15 cellular contexts compared by ENCODE assay signal in the genomic region with DNA sequence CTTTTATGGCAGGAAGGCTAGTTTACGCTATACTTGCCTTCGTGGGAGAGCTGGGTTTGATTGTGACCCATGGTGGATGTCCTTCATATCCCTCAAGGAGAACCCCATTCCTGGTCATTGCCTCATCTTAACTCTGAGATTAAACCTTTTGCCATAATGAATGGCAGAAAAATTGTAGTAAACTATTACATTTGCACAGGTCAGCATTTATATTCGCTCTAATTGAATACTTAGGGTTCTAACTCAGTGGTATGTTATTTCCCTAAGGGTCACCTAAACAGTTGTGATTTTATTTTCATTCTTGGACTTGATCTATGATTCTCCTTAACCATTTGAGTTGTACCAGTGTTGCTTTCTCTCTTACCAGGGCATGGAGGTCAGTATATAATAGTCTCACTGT. TPM values are rescaled to one million over a fixed set of nuclear protein-coding genes. Genes with fewer than 3 reads are reported as not detected.
DNase-seq lines count a peak whose midpoint lies in the region; ATAC-seq and TF ChIP-seq lines count a peak whose summit lies in the region.
"Had no signal": no experiment of that assay in that cellular context is flagged by ENCODE, and none has a peak within 500 bp of the region (broad histone marks: within the 10 kb centered on the region; RNA-seq: fewer than 3 reads in every experiment).

No MANE protein-coding gene starts in this region.

- no peak overlapping the region for H2AK5ac ChIP-seq in trophoblast cell (ENCODE audit: low read length)

- intact Hi-C loops in CD4-positive, alpha-beta memory T cell (cut with micrococcal nuclease): no loop called here
- intact Hi-C loops in natural killer cell (cut with micrococcal nuclease): no loop called here

- no peak overlapping the region for H3K18ac ChIP-seq in trophoblast cell (ENCODE audit: low read length)

- no peak for DNase-seq in CD4-positive, alpha-beta memory T cell
- DNase-seq in HL-60 (ENCODE audit: low read depth in 1 of 2, low spot score in 1 of 2) (no peak), natural killer cell (no peak), DMS79 (lab: John Stamatoyannopoulos, UW) (no peak), erythroblast (lab: John Stamatoyannopoulos, UW) (no peak), trophoblast cell (no peak)
- no peak for DNase-seq in activated naive CD8-positive, alpha-beta T cell treated with anti-CD3 and anti-CD28 coated beads, Interleukin-2, amount 10 ng/mL, durations not matched to agents 7 days and 5 days
- DNase-seq: heart left ventricle; kidney glomerular epithelial cell; NCI-H2029; NCI-H774; stimulated activated CD4-positive, alpha-beta T cell treated with anti-CD3 and anti-CD28 coated beads, Interleukin-1b, Interleukin-23, amount 100 ng/mL, for 48 hours; T1000 had no signal

- CTCF ChIA-PET in CD4-positive, alpha-beta memory T cell (lab: Charles Lee; ENCODE audit: partially characterized antibody): interaction anchor here (2.8 to 4.9 kb wide), 2 partner anchors 12 to 20 kb away, joined by 19 to 33 read pairs; partner anchors contain the start of gene PDK3

- no peak overlapping the region for H4K12ac ChIP-seq in trophoblast cell (ENCODE audit: low read depth, low read length)

- no peaks in the 10 kb centered on the region for H3K79me2 ChIP-seq in trophoblast cell (ENCODE audit: control insufficient read depth, insufficient read depth, low read length, poor library complexity)

- no peaks in the 10 kb centered on the region for H3K36me3 Mint-ChIP-seq in CD4-positive, alpha-beta memory T cell
- H3K36me3 Mint-ChIP-seq in activated naive CD8-positive, alpha-beta T cell treated with anti-CD3 and anti-CD28 coated beads, Interleukin-2, amount 10 ng/mL, durations not matched to agents 7 days and 5 days: peaks cover 11% of the 10 kb centered on the region
- no peaks in the 10 kb centered on the region for H3K36me3 Mint-ChIP-seq in natural killer cell

- H3K14ac ChIP-seq in trophoblast cell (ENCODE audit: low read length): no peak overlapping the region

- H3K9me3 ChIP-seq in CD4-positive, alpha-beta memory T cell (ENCODE audit: control insufficient read depth in 1 of 2, low read length in 2 of 2): no peaks in the 10 kb centered on the region
- no peaks in the 10 kb centered on the region for H3K9me3 ChIP-seq in trophoblast cell (ENCODE audit: insufficient read depth, low read depth, low read length)
- H3K9me3 ChIP-seq: heart left ventricle had no signal

- no peak overlapping the region for H3K23ac ChIP-seq in trophoblast cell (ENCODE audit: low read length)

- peaks cover 45 to 90% (median 69%) of the 10 kb centered on the region in 4 donors for H3K4me1 Mint-ChIP-seq in CD4-positive, alpha-beta memory T cell
- H3K4me1 Mint-ChIP-seq in activated naive CD8-positive, alpha-beta T cell treated with anti-CD3 and anti-CD28 coated beads, Interleukin-2, amount 10 ng/mL, durations not matched to agents 7 days and 5 days: peaks cover 35% of the 10 kb centered on the region
- peaks cover 55 to 62% of the 10 kb centered on the region in 2 donors for H3K4me1 Mint-ChIP-seq in natural killer cell

- no peak overlapping the region for H3K4me2 ChIP-seq in trophoblast cell (ENCODE audit: low read length)

- no peak for TF ChIP-seq POLR2A in erythroblast (IDR thresholded peaks at IDR 0.05; ENCODE audit: low read length)

- H3K79me1 ChIP-seq in trophoblast cell (ENCODE audit: low read length): no peaks in the 10 kb centered on the region

- no peak overlapping the region for H2BK120ac ChIP-seq in trophoblast cell (ENCODE audit: insufficient read depth, low read length, poor library complexity)

- H3K27me3 Mint-ChIP-seq in CD4-positive, alpha-beta memory T cell: no peaks in the 10 kb centered on the region
- H3K27me3 Mint-ChIP-seq in activated naive CD8-positive, alpha-beta T cell treated with anti-CD3 and anti-CD28 coated beads, Interleukin-2, amount 10 ng/mL, durations not matched to agents 7 days and 5 days: no peaks in the 10 kb centered on the region
- no peaks in the 10 kb centered on the region for H3K27me3 Mint-ChIP-seq in natural killer cell (ENCODE audit: low read depth in 2 of 2)

- H3K27ac Mint-ChIP-seq in CD4-positive, alpha-beta memory T cell: peak overlapping the region; percentile 86 to 97 (median 92)
- peak overlapping the region; percentile 95 for H3K27ac Mint-ChIP-seq in activated naive CD8-positive, alpha-beta T cell treated with anti-CD3 and anti-CD28 coated beads, Interleukin-2, amount 10 ng/mL, durations not matched to agents 7 days and 5 days
- H3K27ac Mint-ChIP-seq in natural killer cell: peak overlapping the region; percentile 95 to 96

- POLR2A ChIA-PET in CD4-positive, alpha-beta memory T cell (lab: Charles Lee; ENCODE audit: partially characterized antibody): interaction anchor here (1.4 to 5.0 kb wide), 3 partner anchors 13 to 695 kb away, joined by 9 to 117 read pairs (median 23); partner anchors contain the start of genes PDK3 and SAT1
- POLR2A ChIA-PET in activated naive CD8-positive, alpha-beta T cell treated with anti-CD3 and anti-CD28 coated beads, Interleukin-2, amount 10 ng/mL, durations not matched to agents 7 days and 5 days (lab: Charles Lee): interaction anchor here (1.2 to 5.6 kb wide), 2 partner anchors 13 to 15 kb away, joined by 3 to 46 read pairs; partner anchors contain the start of gene PDK3

- no peak for TF ChIP-seq CTCF in HL-60 (IDR thresholded peaks at IDR 0.05; ENCODE audit: insufficient read depth, low read length)
- TF ChIP-seq CTCF in natural killer cell (IDR thresholded peaks at IDR 0.05): no peak

- H3K27ac ChIP-seq in CD4-positive, alpha-beta memory T cell (ENCODE audit: low read depth, low read length): peak overlapping the region; percentile 82
- H3K27ac ChIP-seq in HL-60 (replicated peaks) (peak overlapping the region; percentile 58), trophoblast cell (ENCODE audit: low read depth, low read length) (no peak overlapping the region)

- no peaks in the 10 kb centered on the region for H3K27me3 ChIP-seq in CD4-positive, alpha-beta memory T cell (ENCODE audit: insufficient read depth, low read length)
- no peaks in the 10 kb centered on the region for H3K27me3 ChIP-seq in HL-60 (ENCODE audit: insufficient read depth, poor library complexity, severe bottlenecking)
- no peaks in the 10 kb centered on the region for H3K27me3 ChIP-seq in trophoblast cell (ENCODE audit: insufficient read depth, low read length)

- H3K4me3 ChIP-seq in CD4-positive, alpha-beta memory T cell (ENCODE audit: low read length in 2 of 2): peak overlapping the region in 1 of 2 donors; percentile 37
- H3K4me3 ChIP-seq in HL-60 (replicated peaks; ENCODE audit: insufficient read depth, low read length): no peak overlapping the region
- H3K4me3 ChIP-seq in trophoblast cell (ENCODE audit: low read depth, low read length): no peak overlapping the region
- H3K4me3 ChIP-seq: coronary artery had no signal

- H4K8ac ChIP-seq in trophoblast cell (ENCODE audit: low read depth, low read length): no peak overlapping the region

- WGBS in trophoblast cell (ENCODE audit: extremely low coverage, insufficient coverage, insufficient read length): no CpG with 5 or more reads among the region's 3 CpGs

- no peak overlapping the region for H2BK5ac ChIP-seq in trophoblast cell (ENCODE audit: low read depth, low read length, poor library complexity)

- ATAC-seq in activated naive CD8-positive, alpha-beta T cell treated with anti-CD3 and anti-CD28 coated beads, Interleukin-2, amount 10 ng/mL, durations not matched to agents 7 days and 5 days (ENCODE audit: low read depth): no peak
- no peak for ATAC-seq in natural killer cell
- ATAC-seq: esophagus mucosa had no signal

- H3K4me1 ChIP-seq in CD4-positive, alpha-beta memory T cell (ENCODE audit: insufficient read depth, low read length): peaks cover 84% of the 10 kb centered on the region
- H3K4me1 ChIP-seq in trophoblast cell (ENCODE audit: control insufficient read depth in 1 of 2, insufficient read depth in 2 of 2, low read length in 2 of 2): no peaks in the 10 kb centered on the region

- no peak overlapping the region for H4K91ac ChIP-seq in trophoblast cell (ENCODE audit: low read depth, low read length)

- peak overlapping the region in 5 of 8 donors; percentile 14 to 81 (median 69) for H3K4me3 Mint-ChIP-seq in CD4-positive, alpha-beta memory T cell
- peak overlapping the region; percentile 81 for H3K4me3 Mint-ChIP-seq in activated naive CD8-positive, alpha-beta T cell treated with anti-CD3 and anti-CD28 coated beads, Interleukin-2, amount 10 ng/mL, durations not matched to agents 7 days and 5 days
- H3K4me3 Mint-ChIP-seq in natural killer cell: peak overlapping the region; percentile 84

- H3K9me3 Mint-ChIP-seq in CD4-positive, alpha-beta memory T cell: no peaks in the 10 kb centered on the region
- H3K9me3 Mint-ChIP-seq in activated naive CD8-positive, alpha-beta T cell treated with anti-CD3 and anti-CD28 coated beads, Interleukin-2, amount 10 ng/mL, durations not matched to agents 7 days and 5 days: peaks cover 2% of the 10 kb centered on the region
- no peaks in the 10 kb centered on the region for H3K9me3 Mint-ChIP-seq in natural killer cell

- no peaks in the 10 kb centered on the region for H3K36me3 ChIP-seq in CD4-positive, alpha-beta memory T cell (ENCODE audit: insufficient read depth, low read length)
- H3K36me3 ChIP-seq in trophoblast cell (ENCODE audit: control insufficient read depth in 1 of 2, insufficient read depth in 2 of 2, low read length in 2 of 2): no peaks in the 10 kb centered on the region
- H3K36me3 ChIP-seq: heart left ventricle had no signal

- no peak overlapping the region for H3K4ac ChIP-seq in trophoblast cell (ENCODE audit: low read depth, low read length)

- no peak overlapping the region for H2BK12ac ChIP-seq in trophoblast cell (ENCODE audit: low read length)

- H3K9ac ChIP-seq in trophoblast cell (ENCODE audit: low read length): no peak overlapping the region

- H2AFZ ChIP-seq in trophoblast cell (ENCODE audit: insufficient read depth, low read length, poor library complexity): no peak overlapping the region

RNA-seq across cellular contexts. Expression of gene PDK3, which starts 13.4 kb away (rescaled TPM):
- total RNA-seq in CD4-positive, alpha-beta memory T cell: 10 to 100 TPM; 30.3 to 31.1 TPM
- polyA plus RNA-seq in CD4-positive, alpha-beta memory T cell: 10 to 100 TPM; 37.4 to 43.3 TPM
- total RNA-seq in activated naive CD8-positive, alpha-beta T cell treated with anti-CD3 and anti-CD28 coated beads, Interleukin-2, amount 10 ng/mL, durations not matched to agents 7 days and 5 days: 10 to 100 TPM; 32.1 to 32.4 TPM
- 10 to 100 TPM; 21.9 to 30.9 (median 28.1) TPM for total RNA-seq in natural killer cell
- polyA plus RNA-seq in trophoblast cell (2013): 7.8 and 8.2 TPM in 2 replicates
